Comparison of ENCODE assay signal across 20 cellular contexts in the genomic region with DNA sequence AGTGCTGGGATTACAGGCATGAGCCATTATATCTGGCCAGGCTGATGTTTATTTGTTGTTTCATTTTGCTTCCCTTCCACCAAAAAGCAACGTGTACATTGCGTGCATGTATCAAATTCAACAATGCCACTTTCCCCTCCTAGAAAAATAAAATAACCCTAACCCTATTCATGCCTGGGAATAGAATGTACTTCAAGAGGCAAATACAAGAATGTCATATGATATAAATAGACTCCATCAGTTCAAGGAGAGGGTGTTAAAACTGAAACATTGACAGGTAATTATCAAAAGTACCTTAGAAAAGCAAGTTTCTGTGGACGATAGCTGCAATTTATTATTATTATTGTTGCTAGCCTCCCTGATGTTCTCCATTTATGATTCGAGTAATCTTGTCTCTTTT.
DNase-seq lines count a peak whose midpoint lies in the region; ATAC-seq and TF ChIP-seq lines count a peak whose summit lies in the region.
"Had no signal": no experiment of that assay in that cellular context is flagged by ENCODE, and none has a peak within 500 bp of the region (broad histone marks: within the 10 kb centered on the region; RNA-seq: fewer than 3 reads in every experiment).

No MANE protein-coding gene starts in this region.

- H3F3A ChIP-seq in neural cell (ENCODE audit: insufficient read depth, low read length, poor library complexity, severe bottlenecking) = no peaks in the 10 kb centered on the region

- CTCF ChIA-PET in activated naive CD4-positive, alpha-beta T cell treated with anti-CD3 and anti-CD28 coated beads for 36 hours (lab: Charles Lee) = interaction anchor here (0.6 to 1.6 kb wide), 3 partner anchors 38 to 446 kb away, joined by 3 to 6 read pairs (median 3); no protein-coding TSS in a partner anchor

- H4K20me1 ChIP-seq in neural cell (ENCODE audit: insufficient read depth) = no peaks in the 10 kb centered on the region

- H3K36me3 ChIP-seq in neural cell (ENCODE audit: insufficient read depth, low read length) = no peaks in the 10 kb centered on the region
- H3K36me3 ChIP-seq: lower lobe of right lung, MG63, tibial artery had no signal

- peak overlapping the region; percentile 74 for H3K27ac Mint-ChIP-seq in activated naive CD4-positive, alpha-beta T cell treated with anti-CD3 and anti-CD28 coated beads for 36 hours
- H3K27ac Mint-ChIP-seq in IgD-negative memory B cell = no peak overlapping the region
- peak overlapping the region; percentile 68 for H3K27ac Mint-ChIP-seq in activated T-helper 2 cell treated with anti-CD3 and anti-CD28 coated beads, Interferon-gamma antibody, Interleukin-2, Interleukin-4, amounts not matched to agents 10 μg/mL and 5 μg/mL and 100 μg/mL, durations not matched to agents 14 hours and 24 hours and 36 hours

- H3K9ac ChIP-seq in neural cell (ENCODE audit: low read length) = no peak overlapping the region

- H3K27ac ChIP-seq in neural cell (ENCODE audit: low read length) = peak overlapping the region; percentile 53
- H3K27ac ChIP-seq: coronary artery, hepatocyte, lower lobe of right lung had no signal

- no peak for ATAC-seq in HG03139 (IDR thresholded peaks at IDR 0.05; ENCODE audit: unreplicated experiment)
- ATAC-seq: lower lobe of right lung had no signal

- H3K27me3 Mint-ChIP-seq in activated naive CD4-positive, alpha-beta T cell treated with anti-CD3 and anti-CD28 coated beads for 36 hours (ENCODE audit: low read depth) = no peaks in the 10 kb centered on the region
- H3K27me3 Mint-ChIP-seq in IgD-negative memory B cell = no peaks in the 10 kb centered on the region
- H3K27me3 Mint-ChIP-seq in activated T-helper 2 cell treated with anti-CD3 and anti-CD28 coated beads, Interferon-gamma antibody, Interleukin-2, Interleukin-4, amounts not matched to agents 10 μg/mL and 5 μg/mL and 100 μg/mL, durations not matched to agents 14 hours and 24 hours and 36 hours (ENCODE audit: low read depth) = no peaks in the 10 kb centered on the region

- no peak for DNase-seq in activated naive CD4-positive, alpha-beta T cell treated with anti-CD3 and anti-CD28 coated beads for 36 hours
- DNase-seq in activated naive CD4-positive, alpha-beta T cell (lab: John Stamatoyannopoulos, UW) = no peak
- no peak for DNase-seq in activated T-helper 2 cell treated with anti-CD3 and anti-CD28 coated beads, Interferon-gamma antibody, Interleukin-2, Interleukin-4, amounts not matched to agents 10 μg/mL and 5 μg/mL and 100 μg/mL, durations not matched to agents 14 hours and 24 hours and 36 hours (ENCODE audit: low spot score)
- no peak for DNase-seq in NOMO-1 treated with DMSO at 0.1 percent for 48 hours (lab: John Stamatoyannopoulos, UW; ENCODE audit: unreplicated experiment)
- DNase-seq in NCI-H69 (lab: John Stamatoyannopoulos, UW) = no peak
- DNase-seq: activated gamma-delta T cell treated with Interleukin-2 at 50 U/mL for 16 hours; IMR-90; lower lobe of right lung; MG63; NCI-H226; nucleus accumbens; retina; RPMI8226; stimulated activated CD4-positive, alpha-beta T cell treated with anti-CD3 and anti-CD28 coated beads, Interleukin-12 subunit alpha, Interleukin-12 subunit beta, amount 100 ng/mL, for 4 hours; tibial artery had no signal

- no peaks in the 10 kb centered on the region for H3K79me2 ChIP-seq in neural cell (replicated peaks; ENCODE audit: insufficient read depth, low read length)
- H3K79me2 ChIP-seq: hepatocyte had no signal

- no peak overlapping the region for H3K4me3 ChIP-seq in neural cell (ENCODE audit: low read length)
- H3K4me3 ChIP-seq: coronary artery, hepatocyte, lower lobe of right lung, MG63, tibial artery had no signal

- H3K36me3 Mint-ChIP-seq in activated naive CD4-positive, alpha-beta T cell treated with anti-CD3 and anti-CD28 coated beads for 36 hours (ENCODE audit: low read depth) = peaks cover 21% of the 10 kb centered on the region
- H3K36me3 Mint-ChIP-seq in IgD-negative memory B cell = peaks cover 4% of the 10 kb centered on the region
- peaks cover 42% of the 10 kb centered on the region for H3K36me3 Mint-ChIP-seq in activated T-helper 2 cell treated with anti-CD3 and anti-CD28 coated beads, Interferon-gamma antibody, Interleukin-2, Interleukin-4, amounts not matched to agents 10 μg/mL and 5 μg/mL and 100 μg/mL, durations not matched to agents 14 hours and 24 hours and 36 hours (ENCODE audit: low read depth)

- peaks cover 88% of the 10 kb centered on the region for H3K4me1 Mint-ChIP-seq in activated naive CD4-positive, alpha-beta T cell treated with anti-CD3 and anti-CD28 coated beads for 36 hours (ENCODE audit: low read depth)
- H3K4me1 Mint-ChIP-seq in IgD-negative memory B cell = peaks cover 13 to 30% (median 25%) of the 10 kb centered on the region in 3 donors
- H3K4me1 Mint-ChIP-seq in activated T-helper 2 cell treated with anti-CD3 and anti-CD28 coated beads, Interferon-gamma antibody, Interleukin-2, Interleukin-4, amounts not matched to agents 10 μg/mL and 5 μg/mL and 100 μg/mL, durations not matched to agents 14 hours and 24 hours and 36 hours (ENCODE audit: low read depth) = peaks cover 81% of the 10 kb centered on the region

- intact Hi-C loops in activated naive CD4-positive, alpha-beta T cell treated with anti-CD3 and anti-CD28 coated beads for 36 hours (cut with micrococcal nuclease) = loop anchor here (1.0 to 2.0 kb wide), 5 partner anchors 10 to 48 kb away; no protein-coding TSS in a partner anchor
- intact Hi-C loops in activated T-helper 2 cell treated with anti-CD3 and anti-CD28 coated beads, Interferon-gamma antibody, Interleukin-2, Interleukin-4, amounts not matched to agents 10 μg/mL and 5 μg/mL and 100 μg/mL, durations not matched to agents 14 hours and 24 hours and 36 hours (cut with micrococcal nuclease) = loop anchor here (1.0 to 10.0 kb wide), 7 partner anchors 9 to 506 kb away; no protein-coding TSS in a partner anchor

- no peaks in the 10 kb centered on the region for H3K27me3 ChIP-seq in neural cell (ENCODE audit: insufficient read depth, low read depth, low read length)
- H3K27me3 ChIP-seq: hepatocyte, MG63, tibial artery had no signal

- TF ChIP-seq EP300 in neural cell (conservative IDR thresholded peaks at IDR 0.05; ENCODE audit: poor library complexity, severe bottlenecking) = no peak

- H3K9me3 ChIP-seq in neural cell (ENCODE audit: low read length) = no peaks in the 10 kb centered on the region
- H3K9me3 ChIP-seq: lower lobe of right lung, MG63, tibial artery had no signal

- TF ChIP-seq RAD21 in neural cell (conservative IDR thresholded peaks at IDR 0.05) = no peak

- H3K4me2 ChIP-seq in neural cell (ENCODE audit: low read length) = no peak overlapping the region
- H3K4me2 ChIP-seq: hepatocyte had no signal

- H3K4me3 Mint-ChIP-seq in activated naive CD4-positive, alpha-beta T cell treated with anti-CD3 and anti-CD28 coated beads for 36 hours = peak overlapping the region; percentile 56
- peak overlapping the region in 3 of 4 donors; percentile 10 to 73 (median 39) for H3K4me3 Mint-ChIP-seq in IgD-negative memory B cell
- peak overlapping the region; percentile 35 for H3K4me3 Mint-ChIP-seq in activated T-helper 2 cell treated with anti-CD3 and anti-CD28 coated beads, Interferon-gamma antibody, Interleukin-2, Interleukin-4, amounts not matched to agents 10 μg/mL and 5 μg/mL and 100 μg/mL, durations not matched to agents 14 hours and 24 hours and 36 hours (ENCODE audit: low read depth)

- no peak overlapping the region for H2AFZ ChIP-seq in neural cell (ENCODE audit: low read depth, low read length)
- H2AFZ ChIP-seq: hepatocyte had no signal

- peaks cover 2% of the 10 kb centered on the region for H3K9me3 Mint-ChIP-seq in activated naive CD4-positive, alpha-beta T cell treated with anti-CD3 and anti-CD28 coated beads for 36 hours
- no peaks in the 10 kb centered on the region for H3K9me3 Mint-ChIP-seq in IgD-negative memory B cell
- H3K9me3 Mint-ChIP-seq in activated T-helper 2 cell treated with anti-CD3 and anti-CD28 coated beads, Interferon-gamma antibody, Interleukin-2, Interleukin-4, amounts not matched to agents 10 μg/mL and 5 μg/mL and 100 μg/mL, durations not matched to agents 14 hours and 24 hours and 36 hours = peaks cover 4% of the 10 kb centered on the region

- TF ChIP-seq CTCF in neural cell (IDR thresholded peaks at IDR 0.05; ENCODE audit: poor library complexity, severe bottlenecking) = no peak

- no peaks in the 10 kb centered on the region for H3K9me2 ChIP-seq in neural cell (ENCODE audit: insufficient read depth, low read length)

TF ChIP-seq in neural cell, 6 proteins besides CTCF, POLR2A, EP300 and RAD21:
- TF ChIP-seq TAF1 (IDR thresholded peaks at IDR 0.05; ENCODE audit: low read depth) (no peak), POLR2AphosphoS5 (IDR thresholded peaks at IDR 0.05) (no peak), MXI1 (conservative IDR thresholded peaks at IDR 0.05; ENCODE audit: poor library complexity, severe bottlenecking) (no peak), EZH2 (IDR thresholded peaks at IDR 0.05; ENCODE audit: borderline replicate concordance, insufficient read depth, low read length, poor library complexity, severe bottlenecking) (no peak), SMC3 (conservative IDR thresholded peaks at IDR 0.05; ENCODE audit: poor library complexity) (no peak)

Comparison
In these comparisons a context has a peak if more than half of its experiments do, and no peak if none do; other contexts are left out.
1. H3K27ac Mint-ChIP-seq: peak in activated naive CD4-positive, alpha-beta T cell treated with anti-CD3 and anti-CD28 coated beads for 36 hours (single experiment) and activated T-helper 2 cell treated with anti-CD3 and anti-CD28 coated beads, Interferon-gamma antibody, Interleukin-2, Interleukin-4, amounts not matched to agents 10 μg/mL and 5 μg/mL and 100 μg/mL, durations not matched to agents 14 hours and 24 hours and 36 hours (single experiment); none in IgD-negative memory B cell (0 of 3).
2. Peak in every context shown above with its lines, with median percentiles within 50 percentile points of each other: H3K4me3 Mint-ChIP-seq.